ENCODE assay signal across 7 cellular contexts in genomic region chr11:102268985-102269470, GRCh38. TPM values are rescaled to one million over a fixed set of nuclear protein-coding genes. Genes with fewer than 3 reads are reported as not detected.
A peak's percentile ranks its signal among the peaks of the same experiment; 100 is the strongest.
DNase-seq lines count a peak whose midpoint lies in the region; ATAC-seq and TF ChIP-seq lines count a peak whose summit lies in the region.

No MANE protein-coding gene starts in this region.

- TF ChIP-seq CTCF in HFFc6 (IDR thresholded peaks at IDR 0.05) (0 out of 2 replicates have a peak, but pooled peaks have one; percentile 10), WI38 (IDR thresholded peaks at IDR 0.05; ENCODE audit: low read depth, low read length) (no peak), gastroesophageal sphincter (IDR thresholded peaks at IDR 0.05) (no peak), spleen (IDR thresholded peaks at IDR 0.05 in 8 of 11, conservative IDR thresholded peaks at IDR 0.05 in 3 of 11) (peak in 1 of 11 experiments; percentile 23)

- H3K27ac ChIP-seq in gastroesophageal sphincter (peak overlapping the region in 2 of 4 donors; percentile 48 to 55), spleen (no peak overlapping the region)

- no peaks in the 10 kb centered on the region for H3K27me3 Mint-ChIP-seq in HFFc6 (ENCODE audit: insufficient read depth)

- H3K36me3 ChIP-seq in gastroesophageal sphincter, result no peaks in the 10 kb centered on the region
- no peaks in the 10 kb centered on the region for H3K36me3 ChIP-seq in spleen

- no peak overlapping the region for H3K27ac Mint-ChIP-seq in HFFc6

- H3K4me1 ChIP-seq in gastroesophageal sphincter (peaks cover 0 to 14% (median 9%) of the 10 kb centered on the region in 3 donors), spleen (peaks cover 5 to 16% (median 14%) of the 10 kb centered on the region in 6 donors)

- no peak overlapping the region for H3K4me3 Mint-ChIP-seq in HFFc6

- peak overlapping the region; percentile 59 for H3K4me3 ChIP-seq in WI38 (ENCODE audit: low read depth, low read length)
- H3K4me3 ChIP-seq in gastroesophageal sphincter, result peak overlapping the region; percentile 24 to 54
- peak overlapping the region; percentile 4 to 62 (median 24) for H3K4me3 ChIP-seq in spleen

- H3K9me3 Mint-ChIP-seq in HFFc6, result no peaks in the 10 kb centered on the region

- ATAC-seq in gastroesophageal sphincter (no peak), HG02970 (IDR thresholded peaks at IDR 0.05; ENCODE audit: low FRiP score, unreplicated experiment) (no peak), HG02870 (IDR thresholded peaks at IDR 0.05; ENCODE audit: unreplicated experiment) (no peak)

- H3K9me3 ChIP-seq in gastroesophageal sphincter (no peaks in the 10 kb centered on the region), spleen (no peaks in the 10 kb centered on the region)

- 20 to 26% methylated on average over 6 of the region's 6 CpGs for WGBS in gastroesophageal sphincter (ENCODE audit: low coverage in 1 of 2), 2 donors
- WGBS in spleen, 5 donors, result 8 to 23% (median 16%) methylated on average over 6 of the region's 6 CpGs

- no peak for TF ChIP-seq EP300 in gastroesophageal sphincter (IDR thresholded peaks at IDR 0.05)

- TF ChIP-seq POLR2A in gastroesophageal sphincter (IDR thresholded peaks at IDR 0.05) (no peak), spleen (IDR thresholded peaks at IDR 0.05) (no peak)

- intact Hi-C loops in spleen (cut with DNase I; ENCODE audit: low total_unique reads), result no loop called here

- 0 out of 2 replicates have a peak, but pooled peaks cover 4% of the 10 kb centered on the region for H3K36me3 Mint-ChIP-seq in HFFc6 (ENCODE audit: low read depth)

- no peaks in the 10 kb centered on the region for H3K27me3 ChIP-seq in gastroesophageal sphincter
- peaks cover 0 to 61% (median 12%) of the 10 kb centered on the region in 7 donors for H3K27me3 ChIP-seq in spleen (replicated peaks in 1 of 7)

- peaks cover 52% of the 10 kb centered on the region for H3K4me1 Mint-ChIP-seq in HFFc6 (ENCODE audit: low read depth)

- no peak for DNase-seq in HFFc6
- DNase-seq in spleen, result no peak
- DNase-seq in ureter (ENCODE audit: low spot score), result no peak

RNA-seq across cellular contexts. Expression of gene BIRC3, which starts 48.3 kb away (rescaled TPM):
- total RNA-seq in HFFc6 (2021; fragmentation: NEBNext Ultra II Directional; extraction: Animal tissue kit (Norgen Biotek cat#: 25700)), result under 1 TPM; 0.35 to 0.66 (median 0.42) TPM
- total RNA-seq in gastroesophageal sphincter (10 to 100 TPM; 10.6 to 19.0 (median 14.0) TPM), spleen (100 to 1,000 TPM in 3 of 7 donors, 10 to 100 TPM in 4; 73.9 to 164 (median 97.6) TPM), ureter (15.5 TPM)
- polyA plus RNA-seq in spleen, result 10 to 100 TPM; 35.0 to 52.0 (median 41.4) TPM
